In the genomic region with DNA sequence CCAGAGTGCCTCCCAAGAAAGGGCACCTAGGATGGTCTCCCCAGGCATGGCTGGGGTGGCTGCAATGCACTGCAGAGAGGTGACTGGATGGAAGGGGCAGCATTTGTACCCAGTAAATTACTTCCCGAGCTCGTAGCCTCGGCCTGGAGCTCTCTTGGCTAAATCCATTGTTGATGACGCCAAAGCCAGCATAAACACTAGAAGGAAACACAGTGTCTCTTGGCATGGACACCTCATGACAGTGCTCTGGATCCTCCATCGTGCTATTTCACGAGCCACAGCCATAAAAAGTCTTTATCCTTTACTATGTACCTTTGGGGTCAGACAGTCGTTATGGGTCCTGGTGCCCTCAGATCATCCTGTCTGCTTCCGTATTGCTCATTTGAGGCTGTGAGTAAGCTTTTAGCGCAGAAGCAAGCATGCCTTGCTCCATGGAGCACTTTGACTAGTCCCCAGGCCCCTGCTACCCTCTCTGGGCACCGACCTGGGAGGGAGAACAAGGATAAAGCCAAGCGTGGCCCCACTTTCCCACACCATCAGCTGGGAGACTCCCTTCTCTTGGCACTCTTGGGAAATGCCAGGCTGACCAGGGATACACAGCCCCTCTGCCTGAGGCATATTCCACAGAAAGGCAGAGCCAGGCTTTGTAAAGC, we compare ENCODE assay signal across 19 cellular contexts. TPM values are rescaled to one million over a fixed set of nuclear protein-coding genes. Genes with fewer than 3 reads are reported as not detected.
DNase-seq lines count a peak whose midpoint lies in the region; ATAC-seq and TF ChIP-seq lines count a peak whose summit lies in the region.
"Had no signal": no experiment of that assay in that cellular context is flagged by ENCODE, and none has a peak within 500 bp of the region (broad histone marks: within the 10 kb centered on the region; RNA-seq: fewer than 3 reads in every experiment).

No MANE protein-coding gene starts in this region.

- DNase-seq in left ventricle myocardium superior (no peak), posterior vena cava (ENCODE audit: low spot score) (peak; percentile 84), type B pancreatic cell (ENCODE audit: extremely low spot score, unreplicated experiment) (no peak), DMS53 treated with DMSO at 0.1 percent for 48 hours (lab: John Stamatoyannopoulos, UW; ENCODE audit: unreplicated experiment) (no peak), cerebellum (ENCODE audit: low spot score) (no peak)
- no peak for DNase-seq in activated naive CD8-positive, alpha-beta T cell treated with anti-CD3 and anti-CD28 coated beads for 36 hours
- DNase-seq: activated CD4-positive, alpha-beta T cell treated with anti-CD3 and anti-CD28 coated beads, Interleukin-2, amount 10 ng/mL, durations not matched to agents 7 days and 5 days; activated naive CD4-positive, alpha-beta T cell treated with anti-CD3 and anti-CD28 coated beads, Interleukin-2, amount 50 U/mL, for 16 hours; activated T-cell treated with anti-CD3 and anti-CD28 coated beads for 4 hours; AML-193; NCI-H1694 treated with DMSO at 0.1 percent for 48 hours; NCI-H510A; PC-3; stimulated activated CD4-positive, alpha-beta T cell treated with anti-CD3 and anti-CD28 coated beads, Interleukin-4, amount 100 ng/mL, for 24 hours had no signal

- peak overlapping the region; percentile 35 for H3K27ac ChIP-seq in cingulate gyrus (ENCODE audit: low read depth, low read length)
- H3K27ac ChIP-seq: SK-N-MC had no signal

- H3K4me1 Mint-ChIP-seq in type B pancreatic cell (ENCODE audit: unreplicated experiment): peaks cover 40% of the 10 kb centered on the region
- peaks cover 6% of the 10 kb centered on the region for H3K4me1 Mint-ChIP-seq in activated naive CD8-positive, alpha-beta T cell treated with anti-CD3 and anti-CD28 coated beads for 36 hours
- H3K4me1 Mint-ChIP-seq: activated CD4-positive, alpha-beta T cell treated with anti-CD3 and anti-CD28 coated beads, Interleukin-2, amount 10 ng/mL, durations not matched to agents 7 days and 5 days had no signal

- peaks cover 17% of the 10 kb centered on the region for H3K27me3 Mint-ChIP-seq in type B pancreatic cell
- H3K27me3 Mint-ChIP-seq in activated naive CD8-positive, alpha-beta T cell treated with anti-CD3 and anti-CD28 coated beads for 36 hours: peaks cover 15% of the 10 kb centered on the region

- H3K27ac Mint-ChIP-seq in type B pancreatic cell: peak overlapping the region; percentile 27
- H3K27ac Mint-ChIP-seq in activated naive CD8-positive, alpha-beta T cell treated with anti-CD3 and anti-CD28 coated beads for 36 hours: no peak overlapping the region
- H3K27ac Mint-ChIP-seq: activated CD4-positive, alpha-beta T cell treated with anti-CD3 and anti-CD28 coated beads, Interleukin-2, amount 10 ng/mL, durations not matched to agents 7 days and 5 days had no signal

- no peak overlapping the region for H3K4me3 Mint-ChIP-seq in type B pancreatic cell
- H3K4me3 Mint-ChIP-seq in activated naive CD8-positive, alpha-beta T cell treated with anti-CD3 and anti-CD28 coated beads for 36 hours: no peak overlapping the region
- H3K4me3 Mint-ChIP-seq: activated CD4-positive, alpha-beta T cell treated with anti-CD3 and anti-CD28 coated beads, Interleukin-2, amount 10 ng/mL, durations not matched to agents 7 days and 5 days had no signal

- intact Hi-C loops in left ventricle myocardium superior (cut with micrococcal nuclease) (no loop called here), posterior vena cava (cut with DNase I) (no loop called here)

- H3K36me3 Mint-ChIP-seq in type B pancreatic cell: no peaks in the 10 kb centered on the region
- H3K36me3 Mint-ChIP-seq in activated naive CD8-positive, alpha-beta T cell treated with anti-CD3 and anti-CD28 coated beads for 36 hours: no peaks in the 10 kb centered on the region

- no peak for TF ChIP-seq POLR2A in GM18505 (IDR thresholded peaks at IDR 0.05; ENCODE audit: borderline replicate concordance, extremely low read depth, insufficient read depth, insufficient read length)

- ATAC-seq in left ventricle myocardium superior: peak; percentile 17
- ATAC-seq in GM18505 (IDR thresholded peaks at IDR 0.05; ENCODE audit: unreplicated experiment): no peak
- ATAC-seq: GM12878, PC-3 had no signal

- TF ChIP-seq CTCF in type B pancreatic cell (conservative IDR thresholded peaks at IDR 0.05): no peak

- no peaks in the 10 kb centered on the region for H3K9me3 Mint-ChIP-seq in type B pancreatic cell
- no peaks in the 10 kb centered on the region for H3K9me3 Mint-ChIP-seq in activated naive CD8-positive, alpha-beta T cell treated with anti-CD3 and anti-CD28 coated beads for 36 hours
- H3K9me3 Mint-ChIP-seq: activated CD4-positive, alpha-beta T cell treated with anti-CD3 and anti-CD28 coated beads, Interleukin-2, amount 10 ng/mL, durations not matched to agents 7 days and 5 days had no signal

RNA-seq across cellular contexts. Expression of a gene that starts 10.3 kb away (rescaled TPM):
- 22.5 TPM for total RNA-seq in left ventricle myocardium superior
- total RNA-seq in posterior vena cava: 100 to 1,000 TPM; 172 to 283 TPM
- 0.07 and 1.1 TPM in 2 replicates for total RNA-seq in type B pancreatic cell (ENCODE audit: low replicate concordance)
- total RNA-seq in activated naive CD8-positive, alpha-beta T cell treated with anti-CD3 and anti-CD28 coated beads for 36 hours: not detected
- 0.27 TPM for total RNA-seq in cerebellum
- total RNA-seq: activated CD4-positive, alpha-beta T cell treated with anti-CD3 and anti-CD28 coated beads, Interleukin-2, amount 10 ng/mL, durations not matched to agents 7 days and 5 days; MCF 10A; PC-3 had no signal

RNA-seq across cellular contexts. Expression of a gene that starts 28.7 kb away (rescaled TPM):
- total RNA-seq in left ventricle myocardium superior (not detected), posterior vena cava (not detected), type B pancreatic cell (ENCODE audit: low replicate concordance) (not detected in 2 replicates), cerebellum (not detected)
- not detected for total RNA-seq in activated naive CD8-positive, alpha-beta T cell treated with anti-CD3 and anti-CD28 coated beads for 36 hours
- total RNA-seq: activated CD4-positive, alpha-beta T cell treated with anti-CD3 and anti-CD28 coated beads, Interleukin-2, amount 10 ng/mL, durations not matched to agents 7 days and 5 days; GM12878; MCF 10A; PC-3 had no signal

Comparison
In these comparisons a context has a peak if more than half of its experiments do, and no peak if none do; other contexts are left out.
1. RNA of a gene that starts 10.3 kb away (total RNA-seq): 172 to 283 TPM in posterior vena cava and 22.5 TPM in left ventricle myocardium superior (single experiment); 0.07 to 1.1 TPM in type B pancreatic cell, 0.27 TPM in cerebellum (single experiment) and not detected in activated naive CD8-positive, alpha-beta T cell treated with anti-CD3 and anti-CD28 coated beads for 36 hours; every median in the first group is over 10 times any median in the second.